In the genomic region with DNA sequence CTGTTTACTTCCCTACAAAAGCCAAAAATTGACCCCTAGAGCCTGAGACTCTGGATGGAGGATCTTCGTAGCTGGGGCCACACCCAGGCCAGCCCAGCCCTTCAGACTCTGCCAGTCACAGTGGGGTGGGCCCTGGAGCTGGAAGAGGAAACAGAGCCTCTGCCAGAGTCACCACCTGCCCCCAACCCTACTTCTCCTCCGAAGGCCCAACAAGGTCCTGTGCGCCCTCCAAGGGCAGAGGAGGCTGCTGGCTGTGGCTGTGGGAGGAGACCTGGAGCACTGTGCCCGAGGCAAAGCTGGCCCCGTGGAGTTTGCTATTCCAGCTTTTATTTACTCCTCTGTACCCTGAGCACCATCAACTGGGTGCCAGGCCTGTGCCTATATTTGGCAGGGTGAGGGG, we compare ENCODE assay signal across 10 cellular contexts. TPM values are rescaled to one million over a fixed set of nuclear protein-coding genes. Genes with fewer than 3 reads are reported as not detected.
DNase-seq lines count a peak whose midpoint lies in the region; ATAC-seq, FAIRE-seq and TF ChIP-seq lines count a peak whose summit lies in the region.
"Had no signal": no experiment of that assay in that cellular context is flagged by ENCODE, and none has a peak within 500 bp of the region (broad histone marks: within the 10 kb centered on the region; RNA-seq: fewer than 3 reads in every experiment).

No MANE protein-coding gene starts in this region.

- intact Hi-C loops in CD8-positive, alpha-beta T cell (cut with DNase I, micrococcal nuclease): no loop called here
- intact Hi-C loops in K562 (cut with micrococcal nuclease): no loop called here

- H3K9me3 ChIP-seq in CD8-positive, alpha-beta T cell (ENCODE audit: low read length): no peaks in the 10 kb centered on the region
- H3K9me3 ChIP-seq in K562 (replicated peaks; ENCODE audit: control insufficient read depth, insufficient read depth, low read depth, low read length): no peaks in the 10 kb centered on the region

- 53% methylated on average over 5 of the region's 5 CpGs for WGBS in K562 (ENCODE audit: insufficient coverage, low coverage, missing lambda C conversion rate)

- no peak overlapping the region for H3K4me2 ChIP-seq in K562 (ENCODE audit: insufficient read depth, low read length)
- H3K4me2 ChIP-seq: GM23338 had no signal

- CTCF ChIA-PET in CD8-positive, alpha-beta T cell (lab: Charles Lee): interaction anchor here (1.2 to 11.0 kb wide), 6 partner anchors 12 to 60 kb away, joined by 3 to 345 read pairs (median 4); partner anchors contain the start of genes CISH, HEMK1 and MAPKAPK3
- CTCF ChIA-PET in K562 (lab: Yijun Ruan, JAX; ENCODE audit: low intra/inter-chr PET ratio): no interaction called here

- H3K4me3 Mint-ChIP-seq in CD8-positive, alpha-beta T cell: no peak overlapping the region
- no peak overlapping the region for H3K4me3 Mint-ChIP-seq in neural crest cell
- H3K4me3 Mint-ChIP-seq: GM23338 had no signal

- peak overlapping the region; percentile 39 for H2AFZ ChIP-seq in K562 (ENCODE audit: low read depth, low read length)
- H2AFZ ChIP-seq: GM23338 had no signal

- no peaks in the 10 kb centered on the region for H3K27me3 ChIP-seq in CD8-positive, alpha-beta T cell (ENCODE audit: insufficient read depth, low read length)
- no peaks in the 10 kb centered on the region for H3K27me3 ChIP-seq in K562 (ENCODE audit: control insufficient read depth in 2 of 2, insufficient read depth in 2 of 2, low read length in 2 of 2)

- TF ChIP-seq EP300 in K562 (IDR thresholded peaks at IDR 0.05; ENCODE audit: low read length): no peak

- H3K36me3 ChIP-seq in CD8-positive, alpha-beta T cell (ENCODE audit: insufficient read depth, low read length): no peaks in the 10 kb centered on the region
- no peaks in the 10 kb centered on the region for H3K36me3 ChIP-seq in K562 (ENCODE audit: control insufficient read depth, insufficient read depth, low read length)

- TF ChIP-seq RAD21 in K562 (CRISPR knock-in tag; conservative IDR thresholded peaks at IDR 0.05 in 1 of 2, IDR thresholded peaks at IDR 0.05 in 1 of 2): no peak

- no peak for DNase-seq in CD8-positive, alpha-beta T cell
- DNase-seq in NB4 (ENCODE audit: low read depth) (peak; percentile 86), K562 (ENCODE audit: extremely low read depth in 1 of 4, low spot score in 3 of 4) (peak in 2 of 4 experiments; percentile 32 to 34), neural crest cell (ENCODE audit: low read depth, low spot score) (no peak), glomerular visceral epithelial cell (ENCODE audit: extremely low spot score) (no peak), NCI-H2029 (lab: John Stamatoyannopoulos, UW) (no peak), NCI-H1105 (lab: John Stamatoyannopoulos, UW) (no peak)
- DNase-seq: DMS53 had no signal

- TF ChIP-seq CTCF in CD8-positive, alpha-beta T cell (IDR thresholded peaks at IDR 0.05): no peak
- TF ChIP-seq CTCF in NB4 (IDR thresholded peaks at IDR 0.05; ENCODE audit: low read depth, low read length) (no peak), K562 (IDR thresholded peaks at IDR 0.05 in 2 of 3, conservative IDR thresholded peaks at IDR 0.05 in 1 of 3; ENCODE audit: insufficient read depth in 2 of 3, low read depth in 1 of 3, low read length in 3 of 3) (no peak), neural crest cell (conservative IDR thresholded peaks at IDR 0.05) (no peak)

- peaks cover 65% of the 10 kb centered on the region for H3K4me1 Mint-ChIP-seq in CD8-positive, alpha-beta T cell (ENCODE audit: low read depth)
- no peaks in the 10 kb centered on the region for H3K4me1 Mint-ChIP-seq in neural crest cell
- H3K4me1 Mint-ChIP-seq: GM23338 had no signal

- no peaks in the 10 kb centered on the region for H3K27me3 Mint-ChIP-seq in CD8-positive, alpha-beta T cell (ENCODE audit: low read depth)
- no peaks in the 10 kb centered on the region for H3K27me3 Mint-ChIP-seq in neural crest cell (ENCODE audit: low read depth)

- POLR2A ChIA-PET in CD8-positive, alpha-beta T cell (lab: Charles Lee): interaction anchor here (1.1 to 9.3 kb wide), 5 partner anchors 8 to 24 kb away, joined by 3 to 110 read pairs (median 39); partner anchors contain the start of genes CISH and HEMK1
- POLR2A ChIA-PET in K562 (lab: Yijun Ruan, JAX): interaction anchor here (1.0 to 5.3 kb wide), 4 partner anchors 9 to 20 kb away, joined by 3 to 44 read pairs (median 6); no protein-coding TSS in a partner anchor

- no peaks in the 10 kb centered on the region for H3K9me1 ChIP-seq in K562 (ENCODE audit: control insufficient read depth, insufficient read depth, low read length)

- peak overlapping the region; percentile 88 for H3K27ac Mint-ChIP-seq in CD8-positive, alpha-beta T cell
- H3K27ac Mint-ChIP-seq in neural crest cell (ENCODE audit: unreplicated experiment): peak overlapping the region; percentile 19
- H3K27ac Mint-ChIP-seq: GM23338 had no signal

- H3K27ac ChIP-seq in CD8-positive, alpha-beta T cell (ENCODE audit: low read depth, low read length): no peak overlapping the region
- peak overlapping the region; percentile 64; the same call in 2 of the 3 replicates for H3K27ac ChIP-seq in K562 (ENCODE audit: extremely low read depth, low read depth, low read length)

- H3K36me3 Mint-ChIP-seq in CD8-positive, alpha-beta T cell: no peaks in the 10 kb centered on the region
- H3K36me3 Mint-ChIP-seq in neural crest cell (ENCODE audit: low read depth): no peaks in the 10 kb centered on the region

- peaks cover 82% of the 10 kb centered on the region for H3K4me1 ChIP-seq in CD8-positive, alpha-beta T cell (ENCODE audit: insufficient read depth, low read length)
- peaks cover 44 to 48% of the 10 kb centered on the region in 2 experiments for H3K4me1 ChIP-seq in K562 (replicated peaks in 1 of 2; ENCODE audit: control insufficient read depth in 2 of 2, insufficient read depth in 2 of 2, low read length in 2 of 2)

- peak overlapping the region; percentile 38 to 84; a peak in 3 of 4 replicates for H3K9ac ChIP-seq in K562 (ENCODE audit: insufficient read depth in 1 of 2, low read depth in 2 of 2, low read length in 2 of 2)

- BruUV-seq in K562 (replicated peaks; lab: Mats Ljungman, UMichigan): no TSS peak

- in situ Hi-C loops in K562 (cut with MboI): no loop called here

- FAIRE-seq in K562 (lab: Jason Lieb, UNC): no peak

- no peaks in the 10 kb centered on the region for H3K79me2 ChIP-seq in K562 (ENCODE audit: control insufficient read depth, insufficient read depth, low read length)

- H4K20me1 ChIP-seq in K562 (replicated peaks; ENCODE audit: control insufficient read depth, insufficient read depth, low read length): no peaks in the 10 kb centered on the region

- ATAC-seq in CD8-positive, alpha-beta T cell: no peak
- ATAC-seq in K562 (no peak), GM21526 (IDR thresholded peaks at IDR 0.05; ENCODE audit: low FRiP score, unreplicated experiment) (no peak)
- ATAC-seq: GM23338 had no signal

- H3K9me3 Mint-ChIP-seq in CD8-positive, alpha-beta T cell: no peaks in the 10 kb centered on the region
- H3K9me3 Mint-ChIP-seq in neural crest cell: no peaks in the 10 kb centered on the region
- H3K9me3 Mint-ChIP-seq: GM23338 had no signal

- no peak overlapping the region for H3K4me3 ChIP-seq in CD8-positive, alpha-beta T cell (ENCODE audit: low read depth, low read length)
- H3K4me3 ChIP-seq in NB4 (ENCODE audit: low read depth, low read length) (no peak overlapping the region), K562 (no peak overlapping the region)
- H3K4me3 ChIP-seq: GM23338 had no signal

- TF ChIP-seq POLR2A in NB4 (IDR thresholded peaks at IDR 0.05; ENCODE audit: extremely low read depth, insufficient read length) (no peak), K562 (conservative IDR thresholded peaks at IDR 0.05) (no peak)

RNA-seq across cellular contexts. Expression of gene CISH, which starts 19.0 kb away (rescaled TPM):
- total RNA-seq in CD8-positive, alpha-beta T cell: 1 to 10 TPM; 4.7 to 5.6 TPM
- total RNA-seq in K562 (2011; cell fraction: chromatin; rRNA removed; ENCODE audit: low replicate concordance): 49.9 and 136 TPM in 2 replicates
- 106 and 113 TPM in 2 replicates for total RNA-seq in K562 (2011; cell fraction: nucleolus; rRNA removed)
- 71.7 and 77.8 TPM in 2 replicates for total RNA-seq in K562 (2011; cell fraction: nucleoplasm; rRNA removed)
- 18.3 and 34.5 TPM in 2 replicates for total RNA-seq in K562 (2014; rRNA removed)
- total RNA-seq in K562 (2014; rRNA removed; fragmentation: Illumina TruSeq; extraction: Trizol): 5.1 and 6.9 TPM in 2 replicates
- total RNA-seq in K562 (2015; rRNA removed; fragmentation: Illumina TruSeq; extraction: Trizol): 12.8 and 15.2 TPM in 2 replicates
- total RNA-seq in K562 (2021): 47.7 and 48.8 TPM in 2 replicates
- polyA plus RNA-seq in K562 (2011; rRNA removed): 24.8 and 59.4 TPM in 2 replicates
- polyA plus RNA-seq in K562 (2011; cell fraction: cytosol; rRNA removed): 64.1 and 81.7 TPM in 2 replicates
- 104 and 152 TPM in 2 replicates for polyA plus RNA-seq in K562 (2011; cell fraction: nucleus; rRNA removed)
- polyA plus RNA-seq in K562 (2012): 53.6 and 84.7 TPM in 2 replicates
- 41.9 and 52.8 TPM in 2 replicates for polyA plus RNA-seq in K562 (2014; fragmentation: Illumina TruSeq; extraction: Trizol)
- 1 to 10 TPM; 1.7 to 3.5 TPM for polyA plus RNA-seq in K562 (2014; fragmentation: Nextera tagmentation; extraction: Ambion mirVana)
- 29.2 and 38.1 TPM in 2 replicates for polyA plus RNA-seq in K562 (2014; rRNA removed)
- 30.2 and 35.6 TPM in 2 replicates for polyA minus RNA-seq in K562 (2011; rRNA and poly(A)+ RNA removed)
- 50.6 and 68.9 TPM in 2 replicates for polyA minus RNA-seq in K562 (2011; cell fraction: cytosol; rRNA and poly(A)+ RNA removed)
- 72.0 and 98.5 TPM in 2 replicates for polyA minus RNA-seq in K562 (2011; cell fraction: nucleus; rRNA and poly(A)+ RNA removed)
- total RNA-seq in neural crest cell: 8.1 and 8.6 TPM in 2 replicates

RNA-seq across cellular contexts. Expression of gene HEMK1, which starts 23.2 kb away (rescaled TPM):
- 10 to 100 TPM; 11.1 to 12.5 TPM for total RNA-seq in CD8-positive, alpha-beta T cell
- 44.0 and 89.1 TPM in 2 replicates for total RNA-seq in K562 (2011; cell fraction: chromatin; rRNA removed; ENCODE audit: low replicate concordance)
- 41.2 and 43.2 TPM in 2 replicates for total RNA-seq in K562 (2011; cell fraction: nucleolus; rRNA removed)
- total RNA-seq in K562 (2011; cell fraction: nucleoplasm; rRNA removed): 47.0 and 67.9 TPM in 2 replicates
- total RNA-seq in K562 (2014; rRNA removed) (8.0 and 13.7 TPM in 2 replicates), K562 (2014; rRNA removed; fragmentation: Illumina TruSeq; extraction: Trizol) (8.0 and 10.9 TPM in 2 replicates), K562 (2015; rRNA removed; fragmentation: Illumina TruSeq; extraction: Trizol) (9.7 and 11.4 TPM in 2 replicates), K562 (2021) (15.9 and 16.8 TPM in 2 replicates), neural crest cell (22.8 and 22.9 TPM in 2 replicates)
- polyA plus RNA-seq in K562 (2011; rRNA removed) (12.1 and 13.5 TPM in 2 replicates), K562 (2014; fragmentation: Illumina TruSeq; extraction: Trizol) (12.3 and 13.2 TPM in 2 replicates), K562 (2014; fragmentation: Nextera tagmentation; extraction: Ambion mirVana) (1 to 10 TPM; 2.0 to 5.2 TPM), K562 (2014; rRNA removed) (13.9 and 17.8 TPM in 2 replicates)
- 12.1 and 20.2 TPM in 2 replicates for polyA plus RNA-seq in K562 (2011; cell fraction: cytosol; rRNA removed)
- polyA plus RNA-seq in K562 (2011; cell fraction: nucleus; rRNA removed): 58.3 and 71.6 TPM in 2 replicates
- polyA plus RNA-seq in K562 (2012): 11.0 and 19.9 TPM in 2 replicates
- polyA minus RNA-seq in K562 (2011; rRNA and poly(A)+ RNA removed): 8.5 and 8.9 TPM in 2 replicates
- polyA minus RNA-seq in K562 (2011; cell fraction: cytosol; rRNA and poly(A)+ RNA removed): 4.0 and 4.7 TPM in 2 replicates
- polyA minus RNA-seq in K562 (2011; cell fraction: nucleus; rRNA and poly(A)+ RNA removed): 19.1 and 28.0 TPM in 2 replicates

RNA-seq across cellular contexts. Expression of gene MAPKAPK3, which starts 24.4 kb away (rescaled TPM):
- total RNA-seq in CD8-positive, alpha-beta T cell: 10 to 100 TPM; 18.3 to 18.5 TPM
- total RNA-seq in K562 (2011; cell fraction: chromatin; rRNA removed; ENCODE audit: low replicate concordance): 27.9 and 57.1 TPM in 2 replicates
- total RNA-seq in K562 (2011; cell fraction: nucleolus; rRNA removed): 43.4 and 54.2 TPM in 2 replicates
- total RNA-seq in K562 (2011; cell fraction: nucleoplasm; rRNA removed): 39.5 and 46.4 TPM in 2 replicates
- total RNA-seq in K562 (2014; rRNA removed): 43.3 and 51.5 TPM in 2 replicates
- 29.9 and 33.3 TPM in 2 replicates for total RNA-seq in K562 (2014; rRNA removed; fragmentation: Illumina TruSeq; extraction: Trizol)
- total RNA-seq in K562 (2015; rRNA removed; fragmentation: Illumina TruSeq; extraction: Trizol): 40.0 and 41.2 TPM in 2 replicates
- total RNA-seq in K562 (2021): 49.6 and 55.1 TPM in 2 replicates
- 56.4 and 60.2 TPM in 2 replicates for polyA plus RNA-seq in K562 (2011; rRNA removed)
- 66.5 and 92.3 TPM in 2 replicates for polyA plus RNA-seq in K562 (2011; cell fraction: cytosol; rRNA removed)
- 53.3 and 62.7 TPM in 2 replicates for polyA plus RNA-seq in K562 (2011; cell fraction: nucleus; rRNA removed)
- 47.4 and 54.4 TPM in 2 replicates for polyA plus RNA-seq in K562 (2012)
- 54.0 and 55.2 TPM in 2 replicates for polyA plus RNA-seq in K562 (2014; fragmentation: Illumina TruSeq; extraction: Trizol)
- 10 to 100 TPM in 1 of 2 experiments, 1 to 10 TPM in 1; 8.0 to 12.2 TPM for polyA plus RNA-seq in K562 (2014; fragmentation: Nextera tagmentation; extraction: Ambion mirVana)
- 34.5 and 47.2 TPM in 2 replicates for polyA plus RNA-seq in K562 (2014; rRNA removed)
- 42.4 and 60.6 TPM in 2 replicates for polyA minus RNA-seq in K562 (2011; rRNA and poly(A)+ RNA removed)
- polyA minus RNA-seq in K562 (2011; cell fraction: cytosol; rRNA and poly(A)+ RNA removed): 22.8 and 28.5 TPM in 2 replicates
- 17.6 and 22.2 TPM in 2 replicates for polyA minus RNA-seq in K562 (2011; cell fraction: nucleus; rRNA and poly(A)+ RNA removed)
- 37.0 and 38.8 TPM in 2 replicates for total RNA-seq in neural crest cell

RNA-seq across cellular contexts. Expression of gene C3orf18, which starts 25.0 kb away (rescaled TPM):
- total RNA-seq in CD8-positive, alpha-beta T cell: 1 to 10 TPM; 5.4 to 5.5 TPM
- 1.4 and 3.5 TPM in 2 replicates for total RNA-seq in K562 (2011; cell fraction: chromatin; rRNA removed; ENCODE audit: low replicate concordance)
- total RNA-seq in K562 (2011; cell fraction: nucleolus; rRNA removed): 1.7 and 2.3 TPM in 2 replicates
- total RNA-seq in K562 (2011; cell fraction: nucleoplasm; rRNA removed): 1.2 and 1.4 TPM in 2 replicates
- total RNA-seq in K562 (2014; rRNA removed) (0.95 and 1.3 TPM in 2 replicates), K562 (2014; rRNA removed; fragmentation: Illumina TruSeq; extraction: Trizol) (0.83 and 1.1 TPM in 2 replicates), K562 (2015; rRNA removed; fragmentation: Illumina TruSeq; extraction: Trizol) (0.94 and 1.4 TPM in 2 replicates), K562 (2021) (0.65 and 2.0 TPM in 2 replicates), neural crest cell (12.7 and 13.1 TPM in 2 replicates)
- polyA plus RNA-seq in K562 (2011; rRNA removed) (2.3 and 3.9 TPM in 2 replicates), K562 (2014; fragmentation: Illumina TruSeq; extraction: Trizol) (0.91 and 1.5 TPM in 2 replicates), K562 (2014; fragmentation: Nextera tagmentation; extraction: Ambion mirVana) (under 1 TPM; 0.01 to 0.14 TPM), K562 (2014; rRNA removed) (0.38 and 0.82 TPM in 2 replicates)
- 4.6 and 5.2 TPM in 2 replicates for polyA plus RNA-seq in K562 (2011; cell fraction: cytosol; rRNA removed)
- 5.5 and 6.0 TPM in 2 replicates for polyA plus RNA-seq in K562 (2011; cell fraction: nucleus; rRNA removed)
- 1.7 and 2.7 TPM in 2 replicates for polyA plus RNA-seq in K562 (2012)
- 1.6 and 1.9 TPM in 2 replicates for polyA minus RNA-seq in K562 (2011; rRNA and poly(A)+ RNA removed)
- 0.73 and 2.0 TPM in 2 replicates for polyA minus RNA-seq in K562 (2011; cell fraction: cytosol; rRNA and poly(A)+ RNA removed)
- 1.1 and 1.4 TPM in 2 replicates for polyA minus RNA-seq in K562 (2011; cell fraction: nucleus; rRNA and poly(A)+ RNA removed)
